In the genomic region with DNA sequence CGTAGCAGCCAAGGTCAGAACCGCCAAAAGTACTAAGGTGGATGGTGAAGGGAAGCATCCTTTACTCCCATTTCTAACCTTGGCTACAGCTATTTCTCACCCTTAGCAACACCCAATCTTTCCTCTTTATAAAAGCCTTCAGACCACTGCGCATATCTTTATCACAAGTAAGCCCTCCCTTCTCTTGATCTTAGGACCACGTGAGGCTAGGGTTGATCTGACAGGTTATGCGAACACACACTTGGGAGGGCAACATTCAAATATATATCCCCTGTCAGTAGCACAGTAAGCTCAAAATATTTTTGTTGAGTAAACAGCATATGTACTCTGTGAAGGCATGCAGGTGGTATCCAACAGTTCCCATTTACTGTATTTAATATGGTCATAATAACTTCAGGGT, we compare ENCODE assay signal across 2 cellular contexts.
TF ChIP-seq lines count a peak whose summit lies in the region.

No MANE protein-coding gene starts in this region.

TF ChIP-seq in GM23338, 12 proteins besides CTCF, POLR2A, EP300 and RAD21 (continues in another document):
- TF ChIP-seq, protein P1, sequence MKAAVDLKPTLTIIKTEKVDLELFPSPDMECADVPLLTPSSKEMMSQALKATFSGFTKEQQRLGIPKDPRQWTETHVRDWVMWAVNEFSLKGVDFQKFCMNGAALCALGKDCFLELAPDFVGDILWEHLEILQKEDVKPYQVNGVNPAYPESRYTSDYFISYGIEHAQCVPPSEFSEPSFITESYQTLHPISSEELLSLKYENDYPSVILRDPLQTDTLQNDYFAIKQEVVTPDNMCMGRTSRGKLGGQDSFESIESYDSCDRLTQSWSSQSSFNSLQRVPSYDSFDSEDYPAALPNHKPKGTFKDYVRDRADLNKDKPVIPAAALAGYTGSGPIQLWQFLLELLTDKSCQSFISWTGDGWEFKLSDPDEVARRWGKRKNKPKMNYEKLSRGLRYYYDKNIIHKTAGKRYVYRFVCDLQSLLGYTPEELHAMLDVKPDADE (IDR thresholded peaks at IDR 0.05) = no peak
- no peak for TF ChIP-seq STAT1 (IDR thresholded peaks at IDR 0.05; ENCODE audit: unreplicated experiment)
- no peak for TF ChIP-seq JUNB (IDR thresholded peaks at IDR 0.05; ENCODE audit: unreplicated experiment)
- TF ChIP-seq, protein P2, sequence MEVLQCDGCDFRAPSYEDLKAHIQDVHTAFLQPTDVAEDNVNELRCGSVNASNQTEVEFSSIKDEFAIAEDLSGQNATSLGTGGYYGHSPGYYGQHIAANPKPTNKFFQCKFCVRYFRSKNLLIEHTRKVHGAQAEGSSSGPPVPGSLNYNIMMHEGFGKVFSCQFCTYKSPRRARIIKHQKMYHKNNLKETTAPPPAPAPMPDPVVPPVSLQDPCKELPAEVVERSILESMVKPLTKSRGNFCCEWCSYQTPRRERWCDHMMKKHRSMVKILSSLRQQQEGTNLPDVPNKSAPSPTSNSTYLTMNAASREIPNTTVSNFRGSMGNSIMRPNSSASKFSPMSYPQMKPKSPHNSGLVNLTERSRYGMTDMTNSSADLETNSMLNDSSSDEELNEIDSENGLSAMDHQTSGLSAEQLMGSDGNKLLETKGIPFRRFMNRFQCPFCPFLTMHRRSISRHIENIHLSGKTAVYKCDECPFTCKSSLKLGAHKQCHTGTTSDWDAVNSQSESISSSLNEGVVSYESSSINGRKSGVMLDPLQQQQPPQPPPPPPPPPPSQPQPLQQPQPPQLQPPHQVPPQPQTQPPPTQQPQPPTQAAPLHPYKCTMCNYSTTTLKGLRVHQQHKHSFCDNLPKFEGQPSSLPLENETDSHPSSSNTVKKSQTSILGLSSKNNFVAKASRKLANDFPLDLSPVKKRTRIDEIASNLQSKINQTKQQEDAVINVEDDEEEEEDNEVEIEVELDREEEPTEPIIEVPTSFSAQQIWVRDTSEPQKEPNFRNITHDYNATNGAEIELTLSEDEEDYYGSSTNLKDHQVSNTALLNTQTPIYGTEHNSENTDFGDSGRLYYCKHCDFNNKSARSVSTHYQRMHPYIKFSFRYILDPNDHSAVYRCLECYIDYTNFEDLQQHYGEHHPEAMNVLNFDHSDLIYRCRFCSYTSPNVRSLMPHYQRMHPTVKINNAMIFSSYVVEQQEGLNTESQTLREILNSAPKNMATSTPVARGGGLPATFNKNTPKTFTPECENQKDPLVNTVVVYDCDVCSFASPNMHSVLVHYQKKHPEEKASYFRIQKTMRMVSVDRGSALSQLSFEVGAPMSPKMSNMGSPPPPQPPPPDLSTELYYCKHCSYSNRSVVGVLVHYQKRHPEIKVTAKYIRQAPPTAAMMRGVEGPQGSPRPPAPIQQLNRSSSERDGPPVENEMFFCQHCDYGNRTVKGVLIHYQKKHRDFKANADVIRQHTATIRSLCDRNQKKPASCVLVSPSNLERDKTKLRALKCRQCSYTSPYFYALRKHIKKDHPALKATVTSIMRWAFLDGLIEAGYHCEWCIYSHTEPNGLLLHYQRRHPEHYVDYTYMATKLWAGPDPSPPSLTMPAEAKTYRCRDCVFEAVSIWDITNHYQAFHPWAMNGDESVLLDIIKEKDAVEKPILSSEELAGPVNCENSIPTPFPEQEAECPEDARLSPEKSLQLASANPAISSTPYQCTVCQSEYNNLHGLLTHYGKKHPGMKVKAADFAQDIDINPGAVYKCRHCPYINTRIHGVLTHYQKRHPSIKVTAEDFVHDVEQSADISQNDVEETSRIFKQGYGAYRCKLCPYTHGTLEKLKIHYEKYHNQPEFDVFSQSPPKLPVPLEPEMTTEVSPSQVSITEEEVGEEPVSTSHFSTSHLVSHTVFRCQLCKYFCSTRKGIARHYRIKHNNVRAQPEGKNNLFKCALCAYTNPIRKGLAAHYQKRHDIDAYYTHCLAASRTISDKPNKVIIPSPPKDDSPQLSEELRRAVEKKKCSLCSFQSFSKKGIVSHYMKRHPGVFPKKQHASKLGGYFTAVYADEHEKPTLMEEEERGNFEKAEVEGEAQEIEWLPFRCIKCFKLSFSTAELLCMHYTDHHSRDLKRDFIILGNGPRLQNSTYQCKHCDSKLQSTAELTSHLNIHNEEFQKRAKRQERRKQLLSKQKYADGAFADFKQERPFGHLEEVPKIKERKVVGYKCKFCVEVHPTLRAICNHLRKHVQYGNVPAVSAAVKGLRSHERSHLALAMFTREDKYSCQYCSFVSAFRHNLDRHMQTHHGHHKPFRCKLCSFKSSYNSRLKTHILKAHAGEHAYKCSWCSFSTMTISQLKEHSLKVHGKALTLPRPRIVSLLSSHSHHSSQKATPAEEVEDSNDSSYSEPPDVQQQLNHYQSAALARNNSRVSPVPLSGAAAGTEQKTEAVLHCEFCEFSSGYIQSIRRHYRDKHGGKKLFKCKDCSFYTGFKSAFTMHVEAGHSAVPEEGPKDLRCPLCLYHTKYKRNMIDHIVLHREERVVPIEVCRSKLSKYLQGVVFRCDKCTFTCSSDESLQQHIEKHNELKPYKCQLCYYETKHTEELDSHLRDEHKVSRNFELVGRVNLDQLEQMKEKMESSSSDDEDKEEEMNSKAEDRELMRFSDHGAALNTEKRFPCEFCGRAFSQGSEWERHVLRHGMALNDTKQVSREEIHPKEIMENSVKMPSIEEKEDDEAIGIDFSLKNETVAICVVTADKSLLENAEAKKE (CRISPR knock-in tag; IDR thresholded peaks at IDR 0.05) = no peak
- no peak for TF ChIP-seq ZNF114 (CRISPR knock-in tag; IDR thresholded peaks at IDR 0.05)
- no peak for TF ChIP-seq EZH2phosphoT487 (IDR thresholded peaks at IDR 0.05; ENCODE audit: unreplicated experiment)
- TF ChIP-seq CREB1 (CRISPR knock-in tag; IDR thresholded peaks at IDR 0.05; ENCODE audit: low read depth) = no peak
- no peak for TF ChIP-seq NANOG (IDR thresholded peaks at IDR 0.05; ENCODE audit: borderline replicate concordance)
- no peak for TF ChIP-seq POLR2AphosphoS5 (IDR thresholded peaks at IDR 0.05; ENCODE audit: low read depth)
- TF ChIP-seq EZH2 (IDR thresholded peaks at IDR 0.05; ENCODE audit: low read depth, unreplicated experiment) = no peak

TF ChIP-seq in GM12878, 131 proteins besides CTCF, POLR2A, EP300 and RAD21 (continued from another document):
- TF ChIP-seq MEF2B (IDR thresholded peaks at IDR 0.05; ENCODE audit: partially characterized antibody, poor library complexity, severe bottlenecking) = no peak
- no peak for TF ChIP-seq MEF2A (IDR thresholded peaks at IDR 0.05; ENCODE audit: insufficient read depth, low read depth, low read length)
- 0 out of 2 replicates have a peak, but pooled peaks have one; percentile 3 for TF ChIP-seq PML (IDR thresholded peaks at IDR 0.05; ENCODE audit: low read length)
- peak; percentile 72; the same call in 1 of the 2 replicates for TF ChIP-seq RAD51 (IDR thresholded peaks at IDR 0.05)
- no peak for TF ChIP-seq TCF12 (IDR thresholded peaks at IDR 0.05; ENCODE audit: low read depth, low read length)
- TF ChIP-seq, protein P3, sequence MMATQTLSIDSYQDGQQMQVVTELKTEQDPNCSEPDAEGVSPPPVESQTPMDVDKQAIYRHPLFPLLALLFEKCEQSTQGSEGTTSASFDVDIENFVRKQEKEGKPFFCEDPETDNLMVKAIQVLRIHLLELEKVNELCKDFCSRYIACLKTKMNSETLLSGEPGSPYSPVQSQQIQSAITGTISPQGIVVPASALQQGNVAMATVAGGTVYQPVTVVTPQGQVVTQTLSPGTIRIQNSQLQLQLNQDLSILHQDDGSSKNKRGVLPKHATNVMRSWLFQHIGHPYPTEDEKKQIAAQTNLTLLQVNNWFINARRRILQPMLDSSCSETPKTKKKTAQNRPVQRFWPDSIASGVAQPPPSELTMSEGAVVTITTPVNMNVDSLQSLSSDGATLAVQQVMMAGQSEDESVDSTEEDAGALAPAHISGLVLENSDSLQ (IDR thresholded peaks at IDR 0.05) = peak; percentile 36; the same call in 1 of the 2 replicates
